ENCODE assay signal across 10 cellular contexts in genomic region chr15:90463381-90463780, GRCh38.
A peak's percentile ranks its signal among the peaks of the same experiment; 100 is the strongest.
DNase-seq lines count a peak whose midpoint lies in the region; ATAC-seq and TF ChIP-seq lines count a peak whose summit lies in the region.
"Had no signal": no experiment of that assay in that cellular context is flagged by ENCODE, and none has a peak within 500 bp of the region (broad histone marks: within the 10 kb centered on the region; RNA-seq: fewer than 3 reads in every experiment).

No MANE protein-coding gene starts in this region.

- H3K4me1 Mint-ChIP-seq in endothelial cell (ENCODE audit: unreplicated experiment), result peaks cover 25% of the 10 kb centered on the region

- H3K36me3 Mint-ChIP-seq in endothelial cell (ENCODE audit: low read depth, unreplicated experiment), result peaks cover 10% of the 10 kb centered on the region

- H3K4me1 ChIP-seq in muscle layer of duodenum (ENCODE audit: control insufficient read depth in 1 of 2, insufficient read depth in 2 of 2, low read length in 2 of 2) (peaks cover 11 to 19% of the 10 kb centered on the region in 2 donors), upper lobe of right lung (peaks cover 28% of the 10 kb centered on the region), OCI-LY7 (ENCODE audit: insufficient read depth, low read length, poor library complexity, severe bottlenecking) (no peaks in the 10 kb centered on the region)

- peak; percentile 91 for DNase-seq in Ammon's horn (ENCODE audit: low spot score)
- peak; percentile 92 for DNase-seq in LHCN-M2 (ENCODE audit: low read depth)
- DNase-seq in endothelial cell (ENCODE audit: low spot score), result no peak
- no peak for DNase-seq in NCI-H2196 (lab: John Stamatoyannopoulos, UW; ENCODE audit: unreplicated experiment)
- DNase-seq in upper lobe of right lung, result no peak
- DNase-seq in OCI-LY7 (ENCODE audit: low spot score), result no peak
- DNase-seq: Calu3, NCI-H2029 had no signal

- H3K79me2 ChIP-seq in OCI-LY7 (ENCODE audit: insufficient read depth, low read depth, low read length), result no peaks in the 10 kb centered on the region

- H3K27me3 ChIP-seq in muscle layer of duodenum (ENCODE audit: low read depth, low read length) (no peaks in the 10 kb centered on the region), upper lobe of right lung (no peaks in the 10 kb centered on the region)

- H3K27ac ChIP-seq in muscle layer of duodenum (ENCODE audit: low read length) (peak overlapping the region; percentile 52), upper lobe of right lung (no peak overlapping the region), OCI-LY7 (ENCODE audit: low read depth, low read length, poor library complexity, severe bottlenecking) (no peak overlapping the region)

- H3K36me3 ChIP-seq in muscle layer of duodenum (ENCODE audit: control insufficient read depth in 1 of 2, insufficient read depth in 2 of 2, low read length in 2 of 2) (peaks cover 44% of the 10 kb centered on the region in 2 donors), upper lobe of right lung (peaks cover 90% of the 10 kb centered on the region), OCI-LY7 (ENCODE audit: insufficient read depth, low read length) (peaks cover 79% of the 10 kb centered on the region)

- POLR2A ChIA-PET in OCI-LY7 (lab: Charles Lee), result no interaction called here

- intact Hi-C loops in upper lobe of right lung (cut with DNase I) (no loop called here), OCI-LY7 (cut with micrococcal nuclease; ENCODE audit: unreplicated experiment) (no loop called here)

- peak overlapping the region; percentile 64 for H3K27ac Mint-ChIP-seq in endothelial cell (ENCODE audit: unreplicated experiment)

- no peak for ATAC-seq in upper lobe of right lung
- no peak for ATAC-seq in HG02840 (IDR thresholded peaks at IDR 0.05; ENCODE audit: low FRiP score, unreplicated experiment)

- H3K9me3 ChIP-seq in muscle layer of duodenum (ENCODE audit: control insufficient read depth in 1 of 2, low read length in 2 of 2) (no peaks in the 10 kb centered on the region), upper lobe of right lung (no peaks in the 10 kb centered on the region), OCI-LY7 (ENCODE audit: low read length) (no peaks in the 10 kb centered on the region)

- no peak overlapping the region for H3K4me3 Mint-ChIP-seq in endothelial cell (ENCODE audit: unreplicated experiment)

- no peak overlapping the region for H3K4me3 ChIP-seq in muscle layer of duodenum (ENCODE audit: low read depth in 1 of 2, low read length in 2 of 2)
- H3K4me3 ChIP-seq in upper lobe of right lung, result no peak overlapping the region
- no peak overlapping the region for H3K4me3 ChIP-seq in OCI-LY7 (ENCODE audit: low read depth, low read length, poor library complexity, severe bottlenecking)

- no peaks in the 10 kb centered on the region for H4K20me1 ChIP-seq in OCI-LY7 (ENCODE audit: insufficient read depth, low read length)

- H3K9me3 Mint-ChIP-seq in endothelial cell (ENCODE audit: unreplicated experiment), result no peaks in the 10 kb centered on the region

- TF ChIP-seq CTCF in endothelial cell (IDR thresholded peaks at IDR 0.05; ENCODE audit: unreplicated experiment), result no peak
- TF ChIP-seq CTCF in upper lobe of right lung (IDR thresholded peaks at IDR 0.05), result no peak
- no peak for TF ChIP-seq CTCF in OCI-LY7 (conservative IDR thresholded peaks at IDR 0.05; ENCODE audit: low read length)

- H3K27me3 Mint-ChIP-seq in endothelial cell (ENCODE audit: unreplicated experiment), result peaks cover 3% of the 10 kb centered on the region

- no peak overlapping the region for H3K4me2 ChIP-seq in OCI-LY7 (ENCODE audit: low read length)

- no peak overlapping the region for H2AFZ ChIP-seq in OCI-LY7 (ENCODE audit: low read length)

- H3K9me2 ChIP-seq in OCI-LY7 (ENCODE audit: insufficient read depth, low read length), result no peaks in the 10 kb centered on the region

- CTCF ChIA-PET in OCI-LY7 (lab: Charles Lee; ENCODE audit: unreplicated experiment), result interaction anchor here (0.5 kb wide), 1 partner anchor 134 kb away, joined by 3 read pairs; no protein-coding TSS in a partner anchor

- no TSS peak for BruUV-seq in OCI-LY7 (replicated peaks; lab: Mats Ljungman, UMichigan)

Comparison
In these comparisons a context has a peak if more than half of its experiments do, and no peak if none do; other contexts are left out.
1. DNase-seq: peak in Ammon's horn (single experiment) and LHCN-M2 (single experiment); none in endothelial cell (single experiment), NCI-H2196 (single experiment), upper lobe of right lung (single experiment) and OCI-LY7 (single experiment).